In genomic region chr1:29339176-29339575, GRCh38 we compare ENCODE assay signal across 17 cellular contexts.
"Had no signal": no experiment of that assay in that cellular context is flagged by ENCODE, and none has a peak within 500 bp of the region (broad histone marks: within the 10 kb centered on the region; RNA-seq: fewer than 3 reads in every experiment).

No MANE protein-coding gene starts in this region.

- H3K4me3 ChIP-seq: body of pancreas, esophagus squamous epithelium, left lung, pancreas, thyroid gland had no signal

- DNase-seq: activated CD4-positive, alpha-beta T cell treated with anti-CD3 and anti-CD28 coated beads, Interleukin-2, amount 50 U/mL, for 1 hour; activated CD4-positive, CD25-positive, alpha-beta regulatory T cell treated with anti-CD3 and anti-CD28 coated beads, Interleukin-2, amount 50 U/mL, for 72 hours; activated CD8-positive, alpha-beta memory T cell treated with anti-CD3 and anti-CD28 coated beads, Interleukin-2, amount 50 U/mL, for 4 hours; activated naive CD4-positive, alpha-beta T cell treated with anti-CD3 and anti-CD28 coated beads for 36 hours; activated T-cell treated with anti-CD3 and anti-CD28 coated beads, Interleukin-2, amount 50 U/mL, for 4 hours; body of pancreas; effector CD8-positive, alpha-beta T cell; esophagus squamous epithelium; kidney; left lung; naive thymus-derived CD8-positive, alpha-beta T cell; pancreas; stimulated activated naive B cell treated with anti-CD40 and anti-IgM and Interleukin-4, amounts not matched to agents 10 μg/mL and 1 μg/mL and 100 μg/mL, for 72 hours; thyroid gland had no signal

- FAIRE-seq: frontal cortex, kidney, pancreas, urothelium cell line had no signal

- H3K9me3 ChIP-seq: body of pancreas, esophagus squamous epithelium, left lung, neutrophil, pancreas, thyroid gland had no signal

- H3K36me3 ChIP-seq: esophagus squamous epithelium, left lung, neutrophil, pancreas, thyroid gland had no signal

- ATAC-seq: activated T-cell treated with anti-CD3 and anti-CD28 coated beads, Interleukin-2, amount 50 U/mL, for 4 hours; body of pancreas; left lung; naive thymus-derived CD8-positive, alpha-beta T cell; pancreas; stimulated activated naive B cell treated with anti-CD40 and anti-IgM and Interleukin-4, amounts not matched to agents 10 μg/mL and 1 μg/mL and 100 μg/mL, for 72 hours had no signal

- H3K4me1 ChIP-seq: body of pancreas, esophagus squamous epithelium, left lung, pancreas, thyroid gland had no signal

- H3K27me3 ChIP-seq: body of pancreas, pancreas, thyroid gland had no signal

- H3K27ac ChIP-seq: body of pancreas, esophagus squamous epithelium, left lung, neutrophil, pancreas, thyroid gland had no signal
